Comparison of ENCODE assay signal across 8 cellular contexts in the genomic region with DNA sequence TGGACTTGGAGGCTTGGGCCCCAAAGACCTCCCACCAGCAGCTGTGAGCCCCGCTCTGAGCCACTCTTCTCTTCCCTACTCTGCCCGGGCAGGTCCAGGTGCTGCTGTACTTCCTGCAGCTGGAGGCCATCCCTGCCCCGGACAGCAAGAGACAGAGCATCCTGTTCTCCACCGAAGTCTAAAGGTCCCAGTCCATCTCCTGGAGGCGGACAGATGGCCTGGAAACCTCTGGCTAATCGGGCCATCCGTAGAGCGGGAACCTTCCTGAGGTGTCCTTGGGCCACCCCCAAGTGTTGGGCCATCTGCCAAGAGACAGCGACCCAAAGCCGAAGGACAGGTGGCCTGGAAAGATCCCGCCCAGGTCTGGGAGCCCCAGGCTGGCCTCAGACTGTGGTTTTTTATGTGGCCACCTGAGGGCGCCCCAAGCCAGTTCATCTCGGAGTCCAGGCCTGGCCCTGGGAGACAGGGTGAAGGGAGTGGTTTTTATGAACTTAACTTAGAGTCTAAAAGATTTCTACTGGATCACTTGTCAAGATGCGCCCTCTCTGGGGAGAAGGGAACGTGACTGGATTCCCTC.
DNase-seq lines count a peak whose midpoint lies in the region; ATAC-seq and TF ChIP-seq lines count a peak whose summit lies in the region.

No MANE protein-coding gene starts in this region.

- DNase-seq in NCI-H1436 (lab: John Stamatoyannopoulos, UW) (peak; percentile 7), NCI-H1436 treated with DMSO at 0.1 percent for 48 hours (lab: John Stamatoyannopoulos, UW) (no peak), NCI-H2196 (lab: John Stamatoyannopoulos, UW; ENCODE audit: unreplicated experiment) (peak; percentile 44), dorsolateral prefrontal cortex (peak in 9 of 10 donors; percentile 45 to 80 (median 65)), mesendoderm (peak; percentile 58)
- DNase-seq in activated CD4-positive, alpha-beta T cell treated with anti-CD3 and anti-CD28 coated beads, Interleukin-2, amount 50 U/mL, for 24 hours (ENCODE audit: low read depth in 1 of 2, low spot score in 1 of 2) = peak; percentile 9 to 26
- DNase-seq in stimulated activated naive CD4-positive, alpha-beta T cell (lab: John Stamatoyannopoulos, UW) = peak in 5 of 6 experiments; percentile 5 to 57 (median 42)

- H4K8ac ChIP-seq in mesendoderm (ENCODE audit: low read depth, low read length) = no peak overlapping the region

- ATAC-seq in HG02759 (IDR thresholded peaks at IDR 0.05; ENCODE audit: unreplicated experiment) = no peak

- no peak overlapping the region for H2BK120ac ChIP-seq in mesendoderm (ENCODE audit: low read depth, low read length)

- no peak overlapping the region for H2AK5ac ChIP-seq in mesendoderm (ENCODE audit: low read length)

- WGBS in mesendoderm (ENCODE audit: extremely low coverage, insufficient coverage, low lambda C conversion rate) = no CpG with 5 or more reads among the region's 15 CpGs

- H3K9ac ChIP-seq in mesendoderm (ENCODE audit: low read length) = no peak overlapping the region

- H4K5ac ChIP-seq in mesendoderm (ENCODE audit: low read length) = no peak overlapping the region

- no peak overlapping the region for H3K18ac ChIP-seq in mesendoderm (ENCODE audit: low read length)

- no peaks in the 10 kb centered on the region for H3K4me1 ChIP-seq in mesendoderm (ENCODE audit: control insufficient read depth, low read depth, low read length)

- H3K27ac ChIP-seq in dorsolateral prefrontal cortex (peak overlapping the region in 23 of 59 donors; percentile 5 to 75 (median 47)), mesendoderm (ENCODE audit: low read depth, low read length) (no peak overlapping the region)

- H3K36me3 ChIP-seq in mesendoderm (ENCODE audit: control insufficient read depth, insufficient read depth, low read length) = no peaks in the 10 kb centered on the region

- H2BK15ac ChIP-seq in mesendoderm (replicated peaks; ENCODE audit: low read depth) = no peak overlapping the region

- no peak overlapping the region for H3K56ac ChIP-seq in mesendoderm (ENCODE audit: low read length)

- no peaks in the 10 kb centered on the region for H3K79me2 ChIP-seq in mesendoderm (ENCODE audit: control insufficient read depth, insufficient read depth, low read length)

- H3K79me1 ChIP-seq in mesendoderm (ENCODE audit: low read length) = no peaks in the 10 kb centered on the region

- H2BK5ac ChIP-seq in mesendoderm (ENCODE audit: low read length) = no peak overlapping the region

- no peak overlapping the region for H3K4me2 ChIP-seq in mesendoderm (ENCODE audit: low read length)

- TF ChIP-seq CTCF in dorsolateral prefrontal cortex (IDR thresholded peaks at IDR 0.05 in 54 of 56, conservative IDR thresholded peaks at IDR 0.05 in 2 of 56; ENCODE audit: low read depth in 1 of 56, partially characterized antibody in 56 of 56) = peak in 49 of 56 donors; percentile 19 to 91 (median 69)

- no peak overlapping the region for H3K4me3 ChIP-seq in dorsolateral prefrontal cortex
- no peak overlapping the region for H3K4me3 ChIP-seq in mesendoderm (ENCODE audit: low read length)

- no peak overlapping the region for H3K4ac ChIP-seq in mesendoderm (ENCODE audit: low read depth, low read length)

- no peaks in the 10 kb centered on the region for H3K27me3 ChIP-seq in dorsolateral prefrontal cortex
- H3K27me3 ChIP-seq in mesendoderm (ENCODE audit: insufficient read depth, low read length, poor library complexity) = no peaks in the 10 kb centered on the region

- no peak overlapping the region for H3K23ac ChIP-seq in mesendoderm (ENCODE audit: low read length)

- intact Hi-C loops in dorsolateral prefrontal cortex (cut with DNase I) = no loop called here
